Comparison of ENCODE assay signal across 15 cellular contexts in the genomic region with DNA sequence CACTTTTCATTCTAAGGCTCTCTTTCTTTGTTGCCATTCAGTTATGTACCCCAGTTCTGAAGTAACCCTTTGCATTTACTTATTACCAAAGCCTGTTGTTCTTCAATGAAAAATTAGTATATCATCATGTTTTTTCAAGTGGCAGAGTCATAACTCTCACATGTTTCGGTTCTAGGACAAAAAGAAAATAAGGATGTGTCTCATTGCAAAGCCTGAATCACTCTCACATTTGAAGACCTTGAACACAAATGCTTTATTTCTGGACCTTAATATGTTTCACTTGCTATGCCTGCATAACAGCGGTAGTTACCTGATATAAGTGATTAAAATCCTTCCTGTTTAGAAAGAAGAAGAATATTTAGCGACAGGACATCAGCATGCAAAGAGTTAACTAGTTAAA. TPM values are rescaled to one million over a fixed set of nuclear protein-coding genes. Genes with fewer than 3 reads are reported as not detected.
DNase-seq lines count a peak whose midpoint lies in the region; ATAC-seq, FAIRE-seq and TF ChIP-seq lines count a peak whose summit lies in the region.
"Had no signal": no experiment of that assay in that cellular context is flagged by ENCODE, and none has a peak within 500 bp of the region (broad histone marks: within the 10 kb centered on the region; RNA-seq: fewer than 3 reads in every experiment).

No MANE protein-coding gene starts in this region.

- H3K9me1 ChIP-seq in endothelial cell of umbilical vein (replicated peaks; ENCODE audit: control insufficient read depth, extremely low read depth, insufficient read depth, low read length), result peaks cover 3% of the 10 kb centered on the region

- POLR2A ChIA-PET in activated B cell treated with CpG ODN at 0.5 μM for 24 hours (lab: Charles Lee) (interaction anchor here (1.1 to 1.7 kb wide), 3 partner anchors 16 to 1282 kb away, joined by 3 to 5 read pairs (median 3); no protein-coding TSS in a partner anchor), endothelial cell of umbilical vein (lab: Charles Lee) (no interaction called here)

- FAIRE-seq in endothelial cell of umbilical vein (lab: Jason Lieb, UNC), result no peak

- no peaks in the 10 kb centered on the region for H3K9me3 ChIP-seq in endothelial cell of umbilical vein (replicated peaks; ENCODE audit: control insufficient read depth, insufficient read depth, low read length)
- H3K9me3 ChIP-seq: heart left ventricle, prostate gland, upper lobe of right lung had no signal

- DNase-seq in activated B cell treated with CpG ODN at 0.5 μM for 24 hours (no peak), endothelial cell of umbilical vein (ENCODE audit: low read depth, low spot score) (peak; percentile 50), sciatic nerve (ENCODE audit: low spot score) (no peak)
- no peak for DNase-seq in stimulated activated effector memory CD8-positive, alpha-beta T cell treated with anti-CD3 and anti-CD28 coated beads, Interleukin-12 subunit alpha, Interleukin-12 subunit beta, amount 100 ng/mL, for 72 hours (ENCODE audit: low spot score in 2 of 2)
- DNase-seq in activated CD8-positive, alpha-beta memory T cell treated with anti-CD3 and anti-CD28 coated beads for 24 hours, result no peak
- DNase-seq: activated CD4-positive, alpha-beta T cell treated with anti-CD3 and anti-CD28 coated beads, Interleukin-2, amount 50 U/mL, for 4 hours; erythroblast; heart left ventricle; left cardiac atrium; NCI-H187; NCI-H774; upper lobe of right lung had no signal

- H4K20me1 ChIP-seq in endothelial cell of umbilical vein (replicated peaks; ENCODE audit: control insufficient read depth, extremely low read depth, insufficient read depth, low read length), result no peaks in the 10 kb centered on the region

- TF ChIP-seq POLR2A in endothelial cell of umbilical vein (IDR thresholded peaks at IDR 0.05; ENCODE audit: low read depth, low read length), result no peak

- H3K27me3 Mint-ChIP-seq in activated B cell treated with CpG ODN at 0.5 μM for 24 hours, result no peaks in the 10 kb centered on the region

- TF ChIP-seq CTCF in activated B cell treated with CpG ODN at 0.5 μM for 24 hours (IDR thresholded peaks at IDR 0.05) (no peak), endothelial cell of umbilical vein (IDR thresholded peaks at IDR 0.05; ENCODE audit: extremely low read depth in 1 of 2, insufficient read depth in 1 of 2, low read depth in 1 of 2, low read length in 2 of 2) (no peak)

- no peaks in the 10 kb centered on the region for H3K4me1 ChIP-seq in endothelial cell of umbilical vein (ENCODE audit: control insufficient read depth, extremely low read depth, insufficient read depth, low read length)
- H3K4me1 ChIP-seq: prostate gland had no signal

- peaks cover 2% of the 10 kb centered on the region for H3K79me2 ChIP-seq in endothelial cell of umbilical vein (ENCODE audit: control insufficient read depth, insufficient read depth, low read length)

- no peak overlapping the region for H3K27ac Mint-ChIP-seq in activated B cell treated with CpG ODN at 0.5 μM for 24 hours
- H3K27ac Mint-ChIP-seq in stimulated activated effector memory CD8-positive, alpha-beta T cell treated with anti-CD3 and anti-CD28 coated beads, Interleukin-12 subunit alpha, Interleukin-12 subunit beta, amount 100 ng/mL, for 72 hours, result peak overlapping the region; percentile 85

- H3K9ac ChIP-seq in endothelial cell of umbilical vein (replicated peaks; ENCODE audit: extremely low read depth, insufficient read depth, low read length), result no peak overlapping the region

- BruUV-seq in endothelial cell of umbilical vein (replicated peaks; lab: Mats Ljungman, UMichigan), result no TSS peak

- peak overlapping the region; percentile 52 for H3K4me3 Mint-ChIP-seq in activated B cell treated with CpG ODN at 0.5 μM for 24 hours
- H3K4me3 Mint-ChIP-seq in stimulated activated effector memory CD8-positive, alpha-beta T cell treated with anti-CD3 and anti-CD28 coated beads, Interleukin-12 subunit alpha, Interleukin-12 subunit beta, amount 100 ng/mL, for 72 hours, result peak overlapping the region; percentile 39

- CTCF ChIA-PET in activated B cell treated with CpG ODN at 0.5 μM for 24 hours (lab: Charles Lee) (no interaction called here), endothelial cell of umbilical vein (lab: Charles Lee) (interaction anchor here (2.5 kb wide), 1 partner anchor 8 kb away, joined by 11 read pairs; no protein-coding TSS in a partner anchor)

- peaks cover 26% of the 10 kb centered on the region for H3K4me1 Mint-ChIP-seq in activated B cell treated with CpG ODN at 0.5 μM for 24 hours
- H3K4me1 Mint-ChIP-seq in stimulated activated effector memory CD8-positive, alpha-beta T cell treated with anti-CD3 and anti-CD28 coated beads, Interleukin-12 subunit alpha, Interleukin-12 subunit beta, amount 100 ng/mL, for 72 hours, result peaks cover 48% of the 10 kb centered on the region

- H3K36me3 ChIP-seq in endothelial cell of umbilical vein (ENCODE audit: control insufficient read depth in 2 of 2, extremely low read depth in 1 of 2, insufficient read depth in 2 of 2, low read length in 2 of 2), result peaks cover 0 to 1% of the 10 kb centered on the region in 2 experiments
- H3K36me3 ChIP-seq: prostate gland, upper lobe of right lung had no signal

- H3K27ac ChIP-seq in endothelial cell of umbilical vein (ENCODE audit: insufficient read depth, low read depth, low read length), result no peak overlapping the region
- H3K27ac ChIP-seq: prostate gland, upper lobe of right lung had no signal

- intact Hi-C loops in activated B cell treated with CpG ODN at 0.5 μM for 24 hours (cut with micrococcal nuclease) (loop anchor here (1.0 to 5.0 kb wide), 4 partner anchors 9 to 1281 kb away; no protein-coding TSS in a partner anchor), endothelial cell of umbilical vein (cut with micrococcal nuclease) (no loop called here), sciatic nerve (cut with DNase I) (no loop called here)

- no peaks in the 10 kb centered on the region for H3K27me3 ChIP-seq in endothelial cell of umbilical vein (ENCODE audit: control insufficient read depth in 2 of 2, insufficient read depth in 2 of 2, low read length in 2 of 2)
- H3K27me3 ChIP-seq: heart left ventricle, upper lobe of right lung had no signal

- H3K4me3 ChIP-seq in endothelial cell of umbilical vein (replicated peaks in 1 of 3; ENCODE audit: insufficient read depth in 1 of 3, low read depth in 1 of 3, low read length in 3 of 3), result no peak overlapping the region
- H3K4me3 ChIP-seq: heart left ventricle, prostate gland, upper lobe of right lung had no signal

- peak; percentile 16 for ATAC-seq in HG03354 (IDR thresholded peaks at IDR 0.05; ENCODE audit: poor library complexity, severe bottlenecking, unreplicated experiment)
- ATAC-seq in activated B cell treated with CpG ODN at 0.5 μM for 24 hours (ENCODE audit: low read depth), result no peak
- peak; percentile 43 for ATAC-seq in stimulated activated effector memory CD8-positive, alpha-beta T cell treated with anti-CD3 and anti-CD28 coated beads, Interleukin-12 subunit alpha, Interleukin-12 subunit beta, amount 100 ng/mL, for 72 hours
- ATAC-seq in HG02759 (IDR thresholded peaks at IDR 0.05; ENCODE audit: unreplicated experiment), result no peak
- ATAC-seq in sciatic nerve, result no peak
- ATAC-seq: heart left ventricle, left cardiac atrium, upper lobe of right lung had no signal

- dilution Hi-C loops in endothelial cell of umbilical vein (cut with MboI; ENCODE audit: extremely low pct_ligation_motif_present, low sequenced_read_pairs), result no loop called here

- H2AFZ ChIP-seq in endothelial cell of umbilical vein (ENCODE audit: low read depth, low read length), result no peak overlapping the region

- no peaks in the 10 kb centered on the region for H3K9me3 Mint-ChIP-seq in activated B cell treated with CpG ODN at 0.5 μM for 24 hours
- no peaks in the 10 kb centered on the region for H3K9me3 Mint-ChIP-seq in stimulated activated effector memory CD8-positive, alpha-beta T cell treated with anti-CD3 and anti-CD28 coated beads, Interleukin-12 subunit alpha, Interleukin-12 subunit beta, amount 100 ng/mL, for 72 hours

- H3K36me3 Mint-ChIP-seq in activated B cell treated with CpG ODN at 0.5 μM for 24 hours (ENCODE audit: low read depth), result peaks cover 31% of the 10 kb centered on the region
- peaks cover 20% of the 10 kb centered on the region for H3K36me3 Mint-ChIP-seq in stimulated activated effector memory CD8-positive, alpha-beta T cell treated with anti-CD3 and anti-CD28 coated beads, Interleukin-12 subunit alpha, Interleukin-12 subunit beta, amount 100 ng/mL, for 72 hours

- H3K4me2 ChIP-seq in endothelial cell of umbilical vein (ENCODE audit: insufficient read depth, low read length), result no peak overlapping the region

TF ChIP-seq in endothelial cell of umbilical vein, 7 proteins besides CTCF, POLR2A, EP300 and RAD21:
- TF ChIP-seq JUN (IDR thresholded peaks at IDR 0.05; ENCODE audit: borderline replicate concordance, insufficient read depth, insufficient read length, low read depth) (no peak), POLR2AphosphoS5 (IDR thresholded peaks at IDR 0.05; ENCODE audit: insufficient read depth, low read depth, low read length) (no peak), FOS (IDR thresholded peaks at IDR 0.05; ENCODE audit: borderline replicate concordance, insufficient read depth, low read length) (no peak), MYC (IDR thresholded peaks at IDR 0.05; ENCODE audit: low read depth, low read length) (no peak), GATA2 (IDR thresholded peaks at IDR 0.05; ENCODE audit: insufficient read depth, insufficient read length, low read depth, low read length) (no peak), EZH2 (IDR thresholded peaks at IDR 0.05; ENCODE audit: borderline replicate concordance, low read depth, low read length, severe bottlenecking) (no peak)
- TF ChIP-seq, protein P1, sequence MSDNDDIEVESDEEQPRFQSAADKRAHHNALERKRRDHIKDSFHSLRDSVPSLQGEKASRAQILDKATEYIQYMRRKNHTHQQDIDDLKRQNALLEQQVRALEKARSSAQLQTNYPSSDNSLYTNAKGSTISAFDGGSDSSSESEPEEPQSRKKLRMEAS (IDR thresholded peaks at IDR 0.05; ENCODE audit: insufficient read depth, insufficient read length), result no peak

RNA-seq across cellular contexts. Expression of a gene that starts 49.1 kb away (rescaled TPM):
- total RNA-seq in activated B cell treated with CpG ODN at 0.5 μM for 24 hours, result 162 and 200 TPM in 2 replicates
- 44.5 and 49.6 TPM in 2 replicates for total RNA-seq in endothelial cell of umbilical vein
- 14.3 and 17.9 TPM in 2 replicates for polyA plus RNA-seq in endothelial cell of umbilical vein
- polyA plus RNA-seq in endothelial cell of umbilical vein (2011; cell fraction: cytosol; rRNA removed), result 18.9 and 19.3 TPM in 2 replicates
- 55.3 and 66.1 TPM in 2 replicates for polyA plus RNA-seq in endothelial cell of umbilical vein (2011; cell fraction: nucleus; rRNA removed)
- 23.0 and 23.7 TPM in 2 replicates for polyA plus RNA-seq in endothelial cell of umbilical vein (2012)
- polyA minus RNA-seq in endothelial cell of umbilical vein, result 88.6 and 114 TPM in 2 replicates
- 3.0 TPM for polyA minus RNA-seq in endothelial cell of umbilical vein (2011; cell fraction: cytosol; rRNA and poly(A)+ RNA removed)
- 218 and 259 TPM in 2 replicates for polyA minus RNA-seq in endothelial cell of umbilical vein (2011; cell fraction: nucleus; rRNA and poly(A)+ RNA removed)
- 440 TPM for total RNA-seq in sciatic nerve

Comparison
In these comparisons a context has a peak if more than half of its experiments do, and no peak if none do; other contexts are left out.
1. ATAC-seq: peak in HG03354 (single experiment) and stimulated activated effector memory CD8-positive, alpha-beta T cell treated with anti-CD3 and anti-CD28 coated beads, Interleukin-12 subunit alpha, Interleukin-12 subunit beta, amount 100 ng/mL, for 72 hours (single experiment); none in activated B cell treated with CpG ODN at 0.5 μM for 24 hours (single experiment), HG02759 (single experiment) and sciatic nerve (single experiment).